Comparison of ENCODE assay signal across 5 cellular contexts in genomic region chr5:88034520-88034919, GRCh38.
"Had no signal": no experiment of that assay in that cellular context is flagged by ENCODE, and none has a peak within 500 bp of the region (broad histone marks: within the 10 kb centered on the region; RNA-seq: fewer than 3 reads in every experiment).

No MANE protein-coding gene starts in this region.

- ATAC-seq: HepG2, K562 had no signal

- DNase-seq: IMR-90, KBM-7, KG1 had no signal

- H3K4me3 ChIP-seq: K562 had no signal
